In the genomic region with DNA sequence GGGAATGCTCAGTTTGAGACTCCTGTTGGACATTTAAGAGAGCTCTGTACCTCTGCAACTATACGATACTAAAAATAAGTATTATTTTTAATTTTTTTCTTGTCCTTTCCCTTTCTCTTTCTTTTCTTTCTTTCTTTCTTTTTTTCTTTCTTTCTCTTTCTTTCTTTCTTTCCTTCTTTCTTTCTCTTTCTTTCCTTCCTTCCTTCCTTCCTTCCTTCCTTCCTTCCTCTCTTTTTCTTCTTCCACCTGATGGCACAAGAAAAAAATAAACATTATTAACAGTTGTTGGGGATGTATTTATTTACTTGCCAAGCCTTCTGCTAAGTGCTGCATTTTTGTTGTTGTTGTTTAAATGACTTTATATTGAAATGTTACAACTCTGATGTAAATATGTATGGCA, we compare ENCODE assay signal across 14 cellular contexts. TPM values are rescaled to one million over a fixed set of nuclear protein-coding genes. Genes with fewer than 3 reads are reported as not detected.
DNase-seq lines count a peak whose midpoint lies in the region; ATAC-seq, FAIRE-seq and TF ChIP-seq lines count a peak whose summit lies in the region.
"Had no signal": no experiment of that assay in that cellular context is flagged by ENCODE, and none has a peak within 500 bp of the region (broad histone marks: within the 10 kb centered on the region; RNA-seq: fewer than 3 reads in every experiment).

No MANE protein-coding gene starts in this region.

- TF ChIP-seq POLR2A in A549 (IDR thresholded peaks at IDR 0.05; ENCODE audit: low read length) (no peak), endothelial cell of umbilical vein (IDR thresholded peaks at IDR 0.05; ENCODE audit: low read depth, low read length) (no peak)

- H3K4me2 ChIP-seq in A549 (peak overlapping the region; percentile 13; the same call in 1 of the 3 replicates), PC-3 (ENCODE audit: low read length) (no peak overlapping the region), endothelial cell of umbilical vein (ENCODE audit: insufficient read depth, low read length) (peak overlapping the region; percentile 15)

- peaks cover 75% of the 10 kb centered on the region for H3K4me1 ChIP-seq in A549
- peaks cover 6% of the 10 kb centered on the region for H3K4me1 ChIP-seq in BE2C
- peaks cover 36% of the 10 kb centered on the region for H3K4me1 ChIP-seq in PC-3 (ENCODE audit: insufficient read depth, low read length)
- H3K4me1 ChIP-seq in endothelial cell of umbilical vein (ENCODE audit: control insufficient read depth, extremely low read depth, insufficient read depth, low read length): peaks cover 20% of the 10 kb centered on the region

- no peak for TF ChIP-seq RAD21 in A549 (conservative IDR thresholded peaks at IDR 0.05 in 1 of 2, IDR thresholded peaks at IDR 0.05 in 1 of 2)

- H3K4me3 ChIP-seq in A549: no peak overlapping the region
- peak overlapping the region; percentile 3; the same call in 1 of the 2 replicates for H3K4me3 ChIP-seq in BE2C (ENCODE audit: low read depth, low read length)
- H3K4me3 ChIP-seq in PC-3 (ENCODE audit: low read length): no peak overlapping the region
- no peak overlapping the region for H3K4me3 ChIP-seq in endothelial cell of umbilical vein (replicated peaks in 1 of 3; ENCODE audit: insufficient read depth in 1 of 3, low read depth in 1 of 3, low read length in 3 of 3)
- H3K4me3 ChIP-seq: BLaER1 treated with 17β-estradiol and CSF1 and Interleukin-3, amounts not matched to agents 10 nM and 100 nM; GM12878 had no signal

- WGBS in A549 (ENCODE audit: missing lambda C conversion rate): 83% methylated on average over 1 of the region's 1 CpG

- H3K9me3 ChIP-seq in A549: no peaks in the 10 kb centered on the region
- no peaks in the 10 kb centered on the region for H3K9me3 ChIP-seq in BE2C
- no peaks in the 10 kb centered on the region for H3K9me3 ChIP-seq in PC-3 (ENCODE audit: low read length)
- H3K9me3 ChIP-seq in endothelial cell of umbilical vein (replicated peaks; ENCODE audit: control insufficient read depth, insufficient read depth, low read length): no peaks in the 10 kb centered on the region

- no peak for TF ChIP-seq CTCF in A549 (IDR thresholded peaks at IDR 0.05)
- TF ChIP-seq CTCF in BE2C (IDR thresholded peaks at IDR 0.05; ENCODE audit: low read depth, low read length): no peak
- no peak for TF ChIP-seq CTCF in PC-3 (conservative IDR thresholded peaks at IDR 0.05; ENCODE audit: low read depth, low read length)
- no peak for TF ChIP-seq CTCF in endothelial cell of umbilical vein (IDR thresholded peaks at IDR 0.05; ENCODE audit: extremely low read depth in 1 of 2, insufficient read depth in 1 of 2, low read depth in 1 of 2, low read length in 2 of 2)

- no peaks in the 10 kb centered on the region for H3K9me2 ChIP-seq in PC-3 (replicated peaks; ENCODE audit: low read length)

- intact Hi-C loops in PC-3 (cut with micrococcal nuclease) (no loop called here), endothelial cell of umbilical vein (cut with micrococcal nuclease) (loop anchor here (5.0 kb wide), 1 partner anchor 1208 kb away; no protein-coding TSS in a partner anchor)

- no peak for TF ChIP-seq EP300 in A549 (IDR thresholded peaks at IDR 0.05)

- CTCF ChIA-PET in A549 (lab: Yijun Ruan, JAX) (interaction anchor here (1.0 to 1.7 kb wide), 4 partner anchors 9 to 61 kb away, joined by 3 to 11 read pairs (median 6); no protein-coding TSS in a partner anchor), PC-3 (lab: Charles Lee) (interaction anchor here (0.6 to 0.7 kb wide), 2 partner anchors 10 to 57 kb away, joined by 3 to 4 read pairs; no protein-coding TSS in a partner anchor), endothelial cell of umbilical vein (lab: Charles Lee) (interaction anchor here (0.8 to 3.1 kb wide), 7 partner anchors 9 to 208 kb away, joined by 3 to 20 read pairs (median 7); no protein-coding TSS in a partner anchor)

- H2AFZ ChIP-seq in PC-3 (ENCODE audit: low read length): no peak overlapping the region
- no peak overlapping the region for H2AFZ ChIP-seq in endothelial cell of umbilical vein (ENCODE audit: low read depth, low read length)

- peaks cover 57% of the 10 kb centered on the region for H3K79me2 ChIP-seq in PC-3 (ENCODE audit: low read length)
- H3K79me2 ChIP-seq in endothelial cell of umbilical vein (ENCODE audit: control insufficient read depth, insufficient read depth, low read length): no peaks in the 10 kb centered on the region

- POLR2A ChIA-PET in A549 (lab: Yijun Ruan, JAX): no interaction called here
- POLR2A ChIA-PET in PC-3 (lab: Charles Lee; ENCODE audit: unreplicated experiment): no interaction called here
- POLR2A ChIA-PET in endothelial cell of umbilical vein (lab: Charles Lee): interaction anchor here (1.1 kb wide), 1 partner anchor 407 kb away, joined by 4 read pairs; a partner anchor contains a TSS

- H3K9ac ChIP-seq in PC-3 (ENCODE audit: low read length): peak overlapping the region; percentile 1; the same call in 1 of the 2 replicates
- no peak overlapping the region for H3K9ac ChIP-seq in endothelial cell of umbilical vein (replicated peaks; ENCODE audit: extremely low read depth, insufficient read depth, low read length)
- H3K9ac ChIP-seq: BLaER1 treated with 17β-estradiol and CSF1 and Interleukin-3, amounts not matched to agents 10 nM and 100 nM had no signal

- H3K27me3 ChIP-seq in BE2C: no peaks in the 10 kb centered on the region
- no peaks in the 10 kb centered on the region for H3K27me3 ChIP-seq in PC-3 (ENCODE audit: low read length)
- H3K27me3 ChIP-seq in endothelial cell of umbilical vein (ENCODE audit: control insufficient read depth in 2 of 2, insufficient read depth in 2 of 2, low read length in 2 of 2): no peaks in the 10 kb centered on the region
- H3K27me3 ChIP-seq: BLaER1 treated with 17β-estradiol and CSF1 and Interleukin-3, amounts not matched to agents 10 nM and 100 nM had no signal

- H3K9me1 ChIP-seq in endothelial cell of umbilical vein (replicated peaks; ENCODE audit: control insufficient read depth, extremely low read depth, insufficient read depth, low read length): no peaks in the 10 kb centered on the region

- dilution Hi-C loops in endothelial cell of umbilical vein (cut with MboI; ENCODE audit: extremely low pct_ligation_motif_present, low sequenced_read_pairs): no loop called here

- H3K36me3 ChIP-seq in BE2C (no peaks in the 10 kb centered on the region), PC-3 (ENCODE audit: low read depth, low read length) (peaks cover 4% of the 10 kb centered on the region; the same call in 1 of the 2 replicates), endothelial cell of umbilical vein (ENCODE audit: control insufficient read depth in 2 of 2, extremely low read depth in 1 of 2, insufficient read depth in 2 of 2, low read length in 2 of 2) (no peaks in the 10 kb centered on the region)
- H3K36me3 ChIP-seq: BLaER1 treated with 17β-estradiol and CSF1 and Interleukin-3, amounts not matched to agents 10 nM and 100 nM had no signal

- ATAC-seq in A549 (no peak), PC-3 (no peak), HG03095 (IDR thresholded peaks at IDR 0.05; ENCODE audit: unreplicated experiment) (no peak)
- ATAC-seq: GM12878 had no signal

- no peak for FAIRE-seq in A549 (lab: Jason Lieb, UNC)
- FAIRE-seq in endothelial cell of umbilical vein (lab: Jason Lieb, UNC): no peak
- FAIRE-seq: GM12878, GM18507 had no signal

- H3F3A ChIP-seq in PC-3 (ENCODE audit: low read length, unreplicated experiment): peaks cover under 1% of the 10 kb centered on the region

- H3K27ac ChIP-seq in A549 (peak overlapping the region; percentile 28 to 68; a peak in 3 of 6 replicates), PC-3 (ENCODE audit: low read length) (peak overlapping the region; percentile 95), endothelial cell of umbilical vein (ENCODE audit: insufficient read depth, low read depth, low read length) (no peak overlapping the region)
- H3K27ac ChIP-seq: BLaER1 treated with 17β-estradiol and CSF1 and Interleukin-3, amounts not matched to agents 10 nM and 100 nM; HL-60 had no signal

- no TSS peak for BruUV-seq in PC-3 (replicated peaks; lab: Mats Ljungman, UMichigan)
- BruUV-seq in endothelial cell of umbilical vein (replicated peaks; lab: Mats Ljungman, UMichigan): no TSS peak

- DNase-seq in A549 (ENCODE audit: low read depth in 1 of 2, low spot score in 1 of 2) (no peak), BE2C (no peak), PC-3 (no peak), endothelial cell of umbilical vein (ENCODE audit: low read depth, low spot score) (no peak), NCI-H69 (lab: John Stamatoyannopoulos, UW) (no peak), DMS 273 treated with DMSO at 0.1 percent for 48 hours (lab: John Stamatoyannopoulos, UW) (no peak)
- DNase-seq: CD4-positive, CD25-positive, alpha-beta regulatory T cell; GOT3; H9 had no signal

- H4K20me1 ChIP-seq in PC-3 (ENCODE audit: low read length) (no peaks in the 10 kb centered on the region), endothelial cell of umbilical vein (replicated peaks; ENCODE audit: control insufficient read depth, extremely low read depth, insufficient read depth, low read length) (no peaks in the 10 kb centered on the region)
- H4K20me1 ChIP-seq: BLaER1 treated with 17β-estradiol and CSF1 and Interleukin-3, amounts not matched to agents 10 nM and 100 nM had no signal

TF ChIP-seq in A549, 52 proteins besides CTCF, POLR2A, EP300 and RAD21:
- TF ChIP-seq BHLHE40 (IDR thresholded peaks at IDR 0.05; ENCODE audit: low read depth, low read length): no peak

TF ChIP-seq in endothelial cell of umbilical vein, 7 proteins besides CTCF, POLR2A, EP300 and RAD21 (continues in another document):
- no peak for TF ChIP-seq FOS (IDR thresholded peaks at IDR 0.05; ENCODE audit: borderline replicate concordance, insufficient read depth, low read length)
- TF ChIP-seq MYC (IDR thresholded peaks at IDR 0.05; ENCODE audit: low read depth, low read length): no peak
- no peak for TF ChIP-seq EZH2 (IDR thresholded peaks at IDR 0.05; ENCODE audit: borderline replicate concordance, low read depth, low read length, severe bottlenecking)

RNA-seq across cellular contexts. Expression of a gene that starts 39.5 kb away (rescaled TPM):
- polyA plus RNA-seq in A549 (2011; rRNA removed): 108 and 113 TPM in 2 replicates
- 39.1 and 47.4 TPM in 2 replicates for polyA plus RNA-seq in A549 (2012; cell fraction: cytosol; rRNA removed)
- polyA plus RNA-seq in A549 (2012; cell fraction: nucleus; rRNA removed): 93.2 and 96.9 TPM in 2 replicates
- 38.4 to 55.5 TPM (median 48.9 TPM) in 3 replicates for polyA plus RNA-seq in A549 (2017; fragmentation: RNase III; extraction: RNeasy Plus Mini Kit Qiagen cat#74134 plus additional on column Dnase treatment)
- 139 and 141 TPM in 2 replicates for polyA minus RNA-seq in A549 (2011; rRNA and poly(A)+ RNA removed)
- 19.7 TPM for polyA plus RNA-seq in BE2C (2012; ENCODE audit: insufficient read depth, insufficient read length, low read depth)
- total RNA-seq in PC-3 (2014; rRNA removed): 82.1 and 110 TPM in 2 replicates
- total RNA-seq in endothelial cell of umbilical vein: 6.8 and 11.1 TPM in 2 replicates
- 4.5 and 5.1 TPM in 2 replicates for polyA plus RNA-seq in endothelial cell of umbilical vein
- 3.4 and 4.1 TPM in 2 replicates for polyA plus RNA-seq in endothelial cell of umbilical vein (2011; cell fraction: cytosol; rRNA removed)
- 16.8 and 18.4 TPM in 2 replicates for polyA plus RNA-seq in endothelial cell of umbilical vein (2011; cell fraction: nucleus; rRNA removed)
- 2.2 and 2.3 TPM in 2 replicates for polyA plus RNA-seq in endothelial cell of umbilical vein (2012)
- polyA minus RNA-seq in endothelial cell of umbilical vein: 9.1 and 9.2 TPM in 2 replicates
- polyA minus RNA-seq in endothelial cell of umbilical vein (2011; cell fraction: cytosol; rRNA and poly(A)+ RNA removed): 56.6 TPM
- 12.2 and 12.7 TPM in 2 replicates for polyA minus RNA-seq in endothelial cell of umbilical vein (2011; cell fraction: nucleus; rRNA and poly(A)+ RNA removed)
